In the genomic region with DNA sequence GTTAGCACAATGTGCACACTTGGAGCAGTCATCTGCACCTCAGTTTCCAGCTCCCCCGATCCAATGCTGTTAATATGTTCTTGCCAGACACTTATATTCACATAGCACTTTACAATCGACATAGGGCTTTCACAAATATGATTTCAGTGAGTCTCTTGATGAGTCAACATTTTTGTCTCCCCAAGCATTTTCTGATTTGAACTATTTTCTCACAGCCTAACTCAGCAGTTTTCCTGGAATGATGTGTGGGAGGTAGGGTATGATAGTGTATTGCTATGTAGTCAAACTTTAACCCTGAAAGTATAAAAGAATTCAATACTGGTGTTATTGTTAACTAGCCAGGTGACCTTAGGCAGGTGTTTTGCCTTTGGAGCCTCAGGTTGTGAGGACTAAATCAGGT, we compare ENCODE assay signal across 30 cellular contexts.
DNase-seq lines count a peak whose midpoint lies in the region; ATAC-seq, FAIRE-seq and TF ChIP-seq lines count a peak whose summit lies in the region.
"Had no signal": no experiment of that assay in that cellular context is flagged by ENCODE, and none has a peak within 500 bp of the region (broad histone marks: within the 10 kb centered on the region; RNA-seq: fewer than 3 reads in every experiment).

No MANE protein-coding gene starts in this region.

- TF ChIP-seq CTCF in AG10803 (conservative IDR thresholded peaks at IDR 0.05; ENCODE audit: low read length), result no peak
- no peak for TF ChIP-seq CTCF in epithelial cell of proximal tubule (conservative IDR thresholded peaks at IDR 0.05; ENCODE audit: low read depth, low read length)
- no peak for TF ChIP-seq CTCF in GM20000 (IDR thresholded peaks at IDR 0.05; ENCODE audit: extremely low read depth, missing control alignments)

- no peak overlapping the region for H3K4me3 ChIP-seq in AG10803 (ENCODE audit: low read length)
- no peak overlapping the region for H3K4me3 ChIP-seq in epithelial cell of proximal tubule (ENCODE audit: low read depth, low read length)
- H3K4me3 ChIP-seq: esophagus squamous epithelium, gastroesophageal sphincter, hepatocyte, suprapubic skin, upper lobe of left lung had no signal

- no peak for FAIRE-seq in RCC 7860 (lab: Jason Lieb, UNC)
- FAIRE-seq in H54 (lab: Jason Lieb, UNC), result no peak
- FAIRE-seq: TTC549 had no signal

- DNase-seq in AG10803 (ENCODE audit: low read depth) (peak; percentile 3), RCC 7860 (ENCODE audit: low spot score) (peak; percentile 28), epithelial cell of proximal tubule (ENCODE audit: low read depth) (peak; percentile 25), non-pigmented ciliary epithelial cell (ENCODE audit: low read depth) (peak; percentile 37), GM20000 (ENCODE audit: low spot score) (no peak), H54 (ENCODE audit: insufficient read length, low spot score) (no peak)
- no peak for DNase-seq in stimulated activated CD4-positive, alpha-beta T cell treated with anti-CD3 and anti-CD28 coated beads, Interleukin-15, amount 100 ng/mL, for 24 hours
- DNase-seq: activated CD4-positive, alpha-beta T cell treated with anti-CD3 and anti-CD28 coated beads, Interleukin-2, amount 50 U/mL, for 1 hour; activated CD4-positive, CD25-positive, alpha-beta regulatory T cell; activated effector memory CD4-positive, alpha-beta T cell treated with anti-CD3 and anti-CD28 coated beads, Interleukin-2, amount 50 U/mL, for 16 hours; activated T-cell treated with anti-CD3 and anti-CD28 coated beads, Interleukin-2, amount 50 U/mL, for 1 hour; CD4-positive, alpha-beta T cell; DMS79 treated with DMSO at 0.1 percent for 48 hours; esophagus squamous epithelium; GF-D8; H7; left cardiac atrium; mammary epithelial cell; NCI-H1694; PC-3; stimulated activated naive B cell treated with anti-CD40 and anti-IgM and Interleukin-4, amounts not matched to agents 10 μg/mL and 1 μg/mL and 100 μg/mL, for 72 hours; upper lobe of left lung had no signal

- ATAC-seq in HG03439 (IDR thresholded peaks at IDR 0.05; ENCODE audit: unreplicated experiment), result no peak
- ATAC-seq: gastroesophageal sphincter; natural killer cell treated with Interleukin-12 subunit alpha and Interleukin-12 subunit beta and Interleukin-15 and Interleukin-18, amount 100 ng/mL, for 72 hours; PC-3; Right ventricle myocardium inferior; SK-N-SH treated with all-trans-retinoic acid at 6 μM for 48 hours; stimulated activated naive B cell treated with anti-CD40 and anti-IgM and Interleukin-4, amounts not matched to agents 10 μg/mL and 1 μg/mL and 100 μg/mL, for 72 hours had no signal

- no peak for TF ChIP-seq POLR2A in H54 (IDR thresholded peaks at IDR 0.05; ENCODE audit: low read depth, low read length)

Comparison
In these comparisons a context has a peak if more than half of its experiments do, and no peak if none do; other contexts are left out.
1. DNase-seq: peak in AG10803 (single experiment), RCC 7860 (single experiment), epithelial cell of proximal tubule (single experiment) and non-pigmented ciliary epithelial cell (single experiment); none in stimulated activated CD4-positive, alpha-beta T cell treated with anti-CD3 and anti-CD28 coated beads, Interleukin-15, amount 100 ng/mL, for 24 hours (single experiment), GM20000 (single experiment) and H54 (single experiment).